ENCODE assay signal across 11 cellular contexts in the genomic region with DNA sequence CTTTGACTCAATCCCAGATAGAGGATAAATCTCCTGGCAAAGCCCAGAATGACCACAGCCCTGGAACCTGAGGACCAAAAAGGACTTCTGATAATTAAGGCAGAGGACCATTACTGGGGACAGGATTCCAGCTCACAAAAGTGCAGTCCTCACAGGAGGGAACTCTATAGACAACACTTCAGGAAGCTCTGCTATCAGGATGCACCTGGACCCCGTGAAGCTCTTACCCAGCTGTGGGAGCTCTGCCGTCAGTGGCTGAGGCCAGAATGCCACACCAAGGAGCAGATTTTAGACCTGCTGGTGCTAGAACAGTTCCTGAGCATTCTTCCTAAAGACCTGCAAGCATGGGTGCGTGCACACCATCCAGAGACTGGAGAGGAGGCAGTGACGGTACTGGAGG. TPM values are rescaled to one million over a fixed set of nuclear protein-coding genes. Genes with fewer than 3 reads are reported as not detected.
A peak's percentile ranks its signal among the peaks of the same experiment; 100 is the strongest.
DNase-seq lines count a peak whose midpoint lies in the region; ATAC-seq and TF ChIP-seq lines count a peak whose summit lies in the region.
"Had no signal": no experiment of that assay in that cellular context is flagged by ENCODE, and none has a peak within 500 bp of the region (broad histone marks: within the 10 kb centered on the region; RNA-seq: fewer than 3 reads in every experiment).

No MANE protein-coding gene starts in this region.

- no peaks in the 10 kb centered on the region for H3K9me3 Mint-ChIP-seq in activated T-cell treated with anti-CD3 and anti-CD28 coated beads, Interleukin-2, amount 50 U/mL, for 4 hours
- H3K9me3 Mint-ChIP-seq in endothelial cell (ENCODE audit: unreplicated experiment), result no peaks in the 10 kb centered on the region

- CTCF ChIA-PET in OCI-LY7 (lab: Charles Lee; ENCODE audit: unreplicated experiment), result no interaction called here

- 36 to 66% (median 55%) methylated on average over 4 of the region's 4 CpGs for WGBS in spleen, 5 donors

- H3K79me2 ChIP-seq in OCI-LY7 (ENCODE audit: insufficient read depth, low read depth, low read length), result peaks cover 74% of the 10 kb centered on the region

- no TSS peak for BruUV-seq in OCI-LY7 (replicated peaks; lab: Mats Ljungman, UMichigan)

- H3K4me1 Mint-ChIP-seq in activated T-cell treated with anti-CD3 and anti-CD28 coated beads, Interleukin-2, amount 50 U/mL, for 4 hours (ENCODE audit: low read depth), result peaks cover 55% of the 10 kb centered on the region
- H3K4me1 Mint-ChIP-seq in endothelial cell (ENCODE audit: unreplicated experiment), result peaks cover 20% of the 10 kb centered on the region

- peaks cover 25% of the 10 kb centered on the region for H3K36me3 Mint-ChIP-seq in activated T-cell treated with anti-CD3 and anti-CD28 coated beads, Interleukin-2, amount 50 U/mL, for 4 hours (ENCODE audit: insufficient read depth)
- H3K36me3 Mint-ChIP-seq in endothelial cell (ENCODE audit: low read depth, unreplicated experiment), result peaks cover 11% of the 10 kb centered on the region

- no peaks in the 10 kb centered on the region for H3K9me2 ChIP-seq in OCI-LY7 (ENCODE audit: insufficient read depth, low read length)

- no peak for TF ChIP-seq POLR2A in spleen (IDR thresholded peaks at IDR 0.05)

- TF ChIP-seq CTCF in OCI-LY7 (conservative IDR thresholded peaks at IDR 0.05; ENCODE audit: low read length) (no peak), endothelial cell (IDR thresholded peaks at IDR 0.05; ENCODE audit: unreplicated experiment) (no peak), spleen (IDR thresholded peaks at IDR 0.05 in 8 of 11, conservative IDR thresholded peaks at IDR 0.05 in 3 of 11) (no peak)

- H3K4me2 ChIP-seq in OCI-LY7 (ENCODE audit: low read length), result peak overlapping the region; percentile 90

- H3K27ac ChIP-seq in OCI-LY7 (ENCODE audit: low read depth, low read length, poor library complexity, severe bottlenecking) (peak overlapping the region; percentile 48), spleen (peak overlapping the region in 6 of 8 donors; percentile 75 to 90 (median 84))
- H3K27ac ChIP-seq: foreskin keratinocyte had no signal

- no peak for ATAC-seq in activated T-cell treated with anti-CD3 and anti-CD28 coated beads, Interleukin-2, amount 50 U/mL, for 4 hours
- no peak for ATAC-seq in HG02642 (IDR thresholded peaks at IDR 0.05; ENCODE audit: poor library complexity, unreplicated experiment)

- H3K4me3 ChIP-seq in OCI-LY7 (ENCODE audit: low read depth, low read length, poor library complexity, severe bottlenecking) (peak overlapping the region; percentile 73), spleen (peak overlapping the region in 4 of 8 donors; percentile 60 to 83 (median 68))

- H2AFZ ChIP-seq in OCI-LY7 (ENCODE audit: low read length), result no peak overlapping the region

- DNase-seq in activated T-cell treated with anti-CD3 and anti-CD28 coated beads, Interleukin-2, amount 50 U/mL, for 4 hours, result no peak
- DNase-seq in activated T-cell treated with anti-CD3 and anti-CD28 coated beads, Interleukin-2, amount 50 U/mL, for 48 hours, result no peak
- DNase-seq in OCI-LY7 (ENCODE audit: low spot score) (peak; percentile 64), endothelial cell (ENCODE audit: low spot score) (no peak), spleen (no peak), globus pallidus (ENCODE audit: low spot score) (no peak), NOMO-1 (lab: John Stamatoyannopoulos, UW; ENCODE audit: unreplicated experiment in 2 of 2) (no peak)
- DNase-seq: foreskin keratinocyte, H7, midbrain had no signal

- intact Hi-C loops in OCI-LY7 (cut with micrococcal nuclease; ENCODE audit: unreplicated experiment), result loop anchor here (2.0 kb wide), 1 partner anchor 21 kb away; no protein-coding TSS in a partner anchor
- intact Hi-C loops in spleen (cut with DNase I; ENCODE audit: low total_unique reads), result no loop called here

- POLR2A ChIA-PET in OCI-LY7 (lab: Charles Lee), result interaction anchor here (0.6 to 4.5 kb wide), 7 partner anchors 10 to 979 kb away, joined by 3 to 64 read pairs (median 4); partner anchors contain the start of gene ZKSCAN8

- H3K36me3 ChIP-seq in OCI-LY7 (ENCODE audit: insufficient read depth, low read length), result peaks cover 84% of the 10 kb centered on the region
- H3K36me3 ChIP-seq in spleen, result peaks cover 0 to 74% (median 32%) of the 10 kb centered on the region in 6 donors

- H3K4me3 Mint-ChIP-seq in activated T-cell treated with anti-CD3 and anti-CD28 coated beads, Interleukin-2, amount 50 U/mL, for 4 hours, result peak overlapping the region; percentile 96
- H3K4me3 Mint-ChIP-seq in endothelial cell (ENCODE audit: unreplicated experiment), result peak overlapping the region; percentile 97

- peaks cover 5% of the 10 kb centered on the region; the same call in 1 of the 2 replicates for H4K20me1 ChIP-seq in OCI-LY7 (ENCODE audit: insufficient read depth, low read length)

- H3K27me3 ChIP-seq in spleen (replicated peaks in 1 of 7), result no peaks in the 10 kb centered on the region
- H3K27me3 ChIP-seq: foreskin keratinocyte had no signal

- no peak overlapping the region for H3K27ac Mint-ChIP-seq in endothelial cell (ENCODE audit: unreplicated experiment)

- no peaks in the 10 kb centered on the region for H3K27me3 Mint-ChIP-seq in activated T-cell treated with anti-CD3 and anti-CD28 coated beads, Interleukin-2, amount 50 U/mL, for 4 hours (ENCODE audit: low read depth)
- H3K27me3 Mint-ChIP-seq in endothelial cell (ENCODE audit: unreplicated experiment), result peaks cover 8% of the 10 kb centered on the region

- H3K9me3 ChIP-seq in OCI-LY7 (ENCODE audit: low read length) (no peaks in the 10 kb centered on the region), spleen (no peaks in the 10 kb centered on the region)

- H3K4me1 ChIP-seq in OCI-LY7 (ENCODE audit: insufficient read depth, low read length, poor library complexity, severe bottlenecking), result peaks cover 36% of the 10 kb centered on the region
- peaks cover 20 to 58% (median 32%) of the 10 kb centered on the region in 6 donors for H3K4me1 ChIP-seq in spleen
- H3K4me1 ChIP-seq: foreskin keratinocyte had no signal

RNA-seq across cellular contexts. Expression of gene ZSCAN16, which starts 1.0 kb away (rescaled TPM):
- total RNA-seq in activated T-cell treated with anti-CD3 and anti-CD28 coated beads, Interleukin-2, amount 50 U/mL, for 4 hours, result 1 to 10 TPM; 3.8 to 4.7 (median 3.9) TPM
- total RNA-seq in OCI-LY7 (2014; rRNA removed; shearing (Covaris generic)), result 8.6 and 10.8 TPM in 2 replicates
- total RNA-seq in OCI-LY7 (2022) (7.6 and 8.4 TPM in 2 replicates), endothelial cell (ENCODE audit: unreplicated experiment) (6.5 TPM), spleen (10 to 100 TPM in 2 of 7 donors, 1 to 10 TPM in 5; 6.2 to 11.7 (median 8.4) TPM)
- 10 to 100 TPM in 1 of 3 donors, 1 to 10 TPM in 2; 8.6 to 11.1 (median 8.8) TPM for polyA plus RNA-seq in spleen

RNA-seq across cellular contexts. Expression of gene ZKSCAN8, which starts 16.3 kb away (rescaled TPM):
- total RNA-seq in activated T-cell treated with anti-CD3 and anti-CD28 coated beads, Interleukin-2, amount 50 U/mL, for 4 hours, result 10 to 100 TPM; 10.0 to 12.4 (median 11.4) TPM
- 16.6 and 20.7 TPM in 2 replicates for total RNA-seq in OCI-LY7 (2014; rRNA removed; shearing (Covaris generic))
- total RNA-seq in OCI-LY7 (2022), result 22.3 and 25.1 TPM in 2 replicates
- 29.5 TPM for total RNA-seq in endothelial cell (ENCODE audit: unreplicated experiment)
- total RNA-seq in spleen, result 10 to 100 TPM; 22.2 to 33.0 (median 28.6) TPM
- 1 to 10 TPM; 3.1 to 4.4 (median 3.4) TPM for polyA plus RNA-seq in spleen

RNA-seq across cellular contexts. Expression of gene ZNF165, which starts 45.0 kb away (rescaled TPM):
- 1 to 10 TPM; 2.0 to 2.1 (median 2.0) TPM for total RNA-seq in activated T-cell treated with anti-CD3 and anti-CD28 coated beads, Interleukin-2, amount 50 U/mL, for 4 hours
- 2.6 and 4.9 TPM in 2 replicates for total RNA-seq in OCI-LY7 (2014; rRNA removed; shearing (Covaris generic))
- total RNA-seq in OCI-LY7 (2022), result 3.1 and 3.2 TPM in 2 replicates
- total RNA-seq in endothelial cell (ENCODE audit: unreplicated experiment), result 1.4 TPM
- total RNA-seq in spleen, result 1 to 10 TPM in 4 of 7 donors, under 1 TPM in 3; 0.60 to 2.0 (median 1.0) TPM
- polyA plus RNA-seq in spleen, result 1 to 10 TPM in 2 of 3 donors, under 1 TPM in 1; 0.77 to 1.9 (median 1.3) TPM
